In the genomic region with DNA sequence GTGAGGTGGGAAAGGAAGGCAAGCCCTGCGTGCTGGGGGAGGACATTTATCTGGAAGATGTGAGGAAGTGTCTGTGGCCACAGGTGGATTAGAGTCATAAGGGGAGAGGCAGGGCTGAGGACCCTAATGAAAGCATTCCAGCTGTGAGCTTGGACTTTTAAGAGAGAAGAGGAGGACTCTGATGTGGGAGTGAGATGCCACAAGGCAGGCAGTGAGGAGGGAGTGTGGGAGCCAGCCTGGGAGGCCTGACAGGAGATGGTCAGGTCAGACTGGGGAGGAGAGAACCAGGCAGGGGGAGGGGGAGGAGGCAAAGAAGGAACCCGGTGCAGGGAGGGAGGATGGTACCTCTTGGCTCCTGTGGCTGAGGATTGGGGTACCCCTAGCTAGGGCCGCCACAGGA, we compare ENCODE assay signal across 1 cellular context.
TF ChIP-seq lines count a peak whose summit lies in the region.

No MANE protein-coding gene starts in this region.

TF ChIP-seq in SK-N-SH treated with all-trans-retinoic acid at 6 μM for 48 hours, 23 proteins besides CTCF, POLR2A, EP300 and RAD21 (continued from another document):
- TF ChIP-seq, protein P1, sequence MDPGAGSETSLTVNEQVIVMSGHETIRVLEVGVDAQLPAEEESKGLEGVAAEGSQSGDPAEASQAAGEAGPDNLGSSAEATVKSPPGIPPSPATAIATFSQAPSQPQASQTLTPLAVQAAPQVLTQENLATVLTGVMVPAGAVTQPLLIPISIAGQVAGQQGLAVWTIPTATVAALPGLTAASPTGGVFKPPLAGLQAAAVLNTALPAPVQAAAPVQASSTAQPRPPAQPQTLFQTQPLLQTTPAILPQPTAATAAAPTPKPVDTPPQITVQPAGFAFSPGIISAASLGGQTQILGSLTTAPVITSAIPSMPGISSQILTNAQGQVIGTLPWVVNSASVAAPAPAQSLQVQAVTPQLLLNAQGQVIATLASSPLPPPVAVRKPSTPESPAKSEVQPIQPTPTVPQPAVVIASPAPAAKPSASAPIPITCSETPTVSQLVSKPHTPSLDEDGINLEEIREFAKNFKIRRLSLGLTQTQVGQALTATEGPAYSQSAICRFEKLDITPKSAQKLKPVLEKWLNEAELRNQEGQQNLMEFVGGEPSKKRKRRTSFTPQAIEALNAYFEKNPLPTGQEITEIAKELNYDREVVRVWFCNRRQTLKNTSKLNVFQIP (CRISPR knock-in tag; IDR thresholded peaks at IDR 0.05; ENCODE audit: borderline replicate concordance, low read depth), result no peak
- TF ChIP-seq, protein P2, sequence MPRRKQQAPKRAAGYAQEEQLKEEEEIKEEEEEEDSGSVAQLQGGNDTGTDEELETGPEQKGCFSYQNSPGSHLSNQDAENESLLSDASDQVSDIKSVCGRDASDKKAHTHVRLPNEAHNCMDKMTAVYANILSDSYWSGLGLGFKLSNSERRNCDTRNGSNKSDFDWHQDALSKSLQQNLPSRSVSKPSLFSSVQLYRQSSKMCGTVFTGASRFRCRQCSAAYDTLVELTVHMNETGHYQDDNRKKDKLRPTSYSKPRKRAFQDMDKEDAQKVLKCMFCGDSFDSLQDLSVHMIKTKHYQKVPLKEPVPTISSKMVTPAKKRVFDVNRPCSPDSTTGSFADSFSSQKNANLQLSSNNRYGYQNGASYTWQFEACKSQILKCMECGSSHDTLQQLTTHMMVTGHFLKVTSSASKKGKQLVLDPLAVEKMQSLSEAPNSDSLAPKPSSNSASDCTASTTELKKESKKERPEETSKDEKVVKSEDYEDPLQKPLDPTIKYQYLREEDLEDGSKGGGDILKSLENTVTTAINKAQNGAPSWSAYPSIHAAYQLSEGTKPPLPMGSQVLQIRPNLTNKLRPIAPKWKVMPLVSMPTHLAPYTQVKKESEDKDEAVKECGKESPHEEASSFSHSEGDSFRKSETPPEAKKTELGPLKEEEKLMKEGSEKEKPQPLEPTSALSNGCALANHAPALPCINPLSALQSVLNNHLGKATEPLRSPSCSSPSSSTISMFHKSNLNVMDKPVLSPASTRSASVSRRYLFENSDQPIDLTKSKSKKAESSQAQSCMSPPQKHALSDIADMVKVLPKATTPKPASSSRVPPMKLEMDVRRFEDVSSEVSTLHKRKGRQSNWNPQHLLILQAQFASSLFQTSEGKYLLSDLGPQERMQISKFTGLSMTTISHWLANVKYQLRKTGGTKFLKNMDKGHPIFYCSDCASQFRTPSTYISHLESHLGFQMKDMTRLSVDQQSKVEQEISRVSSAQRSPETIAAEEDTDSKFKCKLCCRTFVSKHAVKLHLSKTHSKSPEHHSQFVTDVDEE (CRISPR knock-in tag; IDR thresholded peaks at IDR 0.05), result no peak
- no peak for TF ChIP-seq GLIS3 (CRISPR knock-in tag; IDR thresholded peaks at IDR 0.05)
- TF ChIP-seq ZC3H10 (CRISPR knock-in tag; IDR thresholded peaks at IDR 0.05), result no peak
- TF ChIP-seq ZNF8 (CRISPR knock-in tag; IDR thresholded peaks at IDR 0.05), result no peak
- TF ChIP-seq ZFP3 (CRISPR knock-in tag; IDR thresholded peaks at IDR 0.05), result no peak
